In the genomic region with DNA sequence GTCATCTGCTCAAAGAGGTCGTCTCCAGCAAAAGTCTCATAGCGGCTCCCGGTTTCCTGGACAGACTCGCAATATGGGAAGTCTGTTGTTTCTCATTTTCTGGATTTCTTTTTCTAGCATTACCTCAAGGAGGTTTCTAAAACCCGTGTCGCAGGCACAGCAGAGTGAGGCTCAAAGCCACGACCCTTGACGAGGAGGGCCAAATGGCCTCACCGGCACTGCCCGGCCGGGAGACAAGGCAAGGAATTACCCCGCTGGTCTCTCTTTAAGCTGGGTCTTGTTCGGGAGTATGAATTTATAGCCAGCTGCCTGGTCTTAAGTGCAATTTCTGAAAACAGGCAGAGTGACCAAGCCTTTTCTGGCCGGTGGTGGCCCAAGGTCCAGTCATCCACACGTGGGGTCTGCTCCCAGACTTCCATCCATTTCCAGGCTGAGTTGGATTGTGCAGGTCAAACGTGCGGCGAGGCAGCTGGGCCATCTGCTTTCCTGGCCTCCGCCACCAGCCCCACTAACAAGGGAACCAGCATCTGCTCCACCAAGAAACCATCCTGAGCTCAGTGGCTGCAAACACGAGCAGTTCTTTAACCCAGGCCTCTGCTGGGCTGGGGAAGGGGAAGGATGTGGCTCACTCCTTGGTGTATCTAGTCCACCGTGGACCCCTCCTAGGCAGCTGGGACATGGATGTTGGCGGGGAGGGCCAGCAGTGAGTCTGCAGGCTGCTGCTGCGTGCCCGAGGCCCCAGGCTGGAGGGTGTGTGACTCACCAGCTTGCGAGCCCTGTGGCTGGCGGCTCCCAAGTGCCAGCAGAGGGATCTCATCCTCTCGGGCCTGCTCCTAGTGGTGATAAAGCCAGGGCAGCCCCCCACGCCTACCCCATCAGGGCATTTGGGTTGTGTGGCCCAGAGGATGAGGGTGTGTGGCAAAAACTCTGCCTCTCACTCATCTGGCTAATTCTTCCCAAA, we compare ENCODE assay signal across 11 cellular contexts. TPM values are rescaled to one million over a fixed set of nuclear protein-coding genes. Genes with fewer than 3 reads are reported as not detected.
DNase-seq lines count a peak whose midpoint lies in the region; ATAC-seq and TF ChIP-seq lines count a peak whose summit lies in the region.
"Had no signal": no experiment of that assay in that cellular context is flagged by ENCODE, and none has a peak within 500 bp of the region (broad histone marks: within the 10 kb centered on the region; RNA-seq: fewer than 3 reads in every experiment).

No MANE protein-coding gene starts in this region.

- ATAC-seq in GM19467 (IDR thresholded peaks at IDR 0.05; ENCODE audit: unreplicated experiment): no peak
- ATAC-seq: activated CD8-positive, alpha-beta T cell treated with anti-CD3 and anti-CD28 coated beads, Interleukin-2, amount 10 ng/mL, durations not matched to agents 7 days and 5 days had no signal

- no peaks in the 10 kb centered on the region for H3K27me3 ChIP-seq in BJ (ENCODE audit: control insufficient read depth, insufficient read depth, low read length)

- H3K36me3 ChIP-seq in BJ (ENCODE audit: control insufficient read depth, insufficient read depth, low read length) (no peaks in the 10 kb centered on the region), mesodermal cell (ENCODE audit: control insufficient read depth, insufficient read depth, low read length) (no peaks in the 10 kb centered on the region)

- TF ChIP-seq CTCF in BJ (IDR thresholded peaks at IDR 0.05; ENCODE audit: insufficient read depth, low read depth, low read length): peak; percentile 46
- TF ChIP-seq CTCF in astrocyte of the spinal cord (IDR thresholded peaks at IDR 0.05; ENCODE audit: low read depth, low read length): peak; percentile 46

- no peak overlapping the region for H3K4me3 ChIP-seq in BJ (ENCODE audit: low read depth, low read length)
- no peak overlapping the region for H3K4me3 ChIP-seq in astrocyte of the spinal cord (ENCODE audit: low read depth, low read length)
- no peak overlapping the region for H3K4me3 ChIP-seq in mesodermal cell (ENCODE audit: extremely low read depth, insufficient read depth, low read length, poor library complexity, severe bottlenecking)
- H3K4me3 ChIP-seq: PC-9 had no signal

- CTCF ChIA-PET in BJ (lab: Yijun Ruan, JAX): interaction anchor here (0.6 to 1.0 kb wide), 3 partner anchors 14 to 34 kb away, joined by 3 read pairs; no protein-coding TSS in a partner anchor

- DNase-seq in BJ (ENCODE audit: low read depth) (no peak), MV-4-11 (lab: John Stamatoyannopoulos, UW) (peak; percentile 70), astrocyte of the spinal cord (ENCODE audit: low read depth, low spot score) (peak; percentile 71), SIG-M5 treated with dmso at 0.1 percent for 504 hours (lab: John Stamatoyannopoulos, UW; ENCODE audit: unreplicated experiment) (no peak), GOT3 (lab: John Stamatoyannopoulos, UW) (no peak)
- DNase-seq in effector CD4-positive, alpha-beta T cell: no peak
- DNase-seq: activated CD8-positive, alpha-beta T cell treated with anti-CD3 and anti-CD28 coated beads, Interleukin-2, amount 10 ng/mL, durations not matched to agents 7 days and 5 days; cerebellar nuclear complex had no signal

- H3K9me3 ChIP-seq in mesodermal cell (ENCODE audit: control insufficient read depth, low read length): no peaks in the 10 kb centered on the region

- H3K4me1 ChIP-seq in mesodermal cell (ENCODE audit: control insufficient read depth, insufficient read depth, low read length, poor library complexity, severe bottlenecking): peaks cover 25% of the 10 kb centered on the region

- POLR2A ChIA-PET in BJ (lab: Charles Lee): interaction anchor here (0.6 kb wide), 2 partner anchors 16 to 414 kb away, joined by 3 read pairs; no protein-coding TSS in a partner anchor

- 89 to 93% methylated on average over 20 to 23 of the region's 28 CpGs for WGBS in mesodermal cell (ENCODE audit: insufficient coverage in 2 of 2), 2 experiments

- in situ Hi-C loops in astrocyte of the spinal cord (cut with HindIII; ENCODE audit: low sequenced_read_pairs): no loop called here

- peak overlapping the region; percentile 45 for H3K27ac ChIP-seq in mesodermal cell (ENCODE audit: low read depth, low read length, severe bottlenecking)
- H3K27ac ChIP-seq: PC-9 had no signal

RNA-seq across cellular contexts. Expression of a gene that starts 55.6 kb away (rescaled TPM):
- polyA plus RNA-seq in BJ (2011; rRNA removed): 170 and 251 TPM in 2 replicates
- 213 and 249 TPM in 2 replicates for polyA minus RNA-seq in BJ (2011; rRNA and poly(A)+ RNA removed)
- 366 TPM for polyA plus RNA-seq in mesodermal cell (2013, experiment 1 of 2)
- polyA plus RNA-seq in mesodermal cell (2013, experiment 2 of 2): 331 TPM

Comparison
In these comparisons a context has a peak if more than half of its experiments do, and no peak if none do; other contexts are left out.
1. DNase-seq: peak in MV-4-11 (single experiment) and astrocyte of the spinal cord (single experiment); none in BJ (single experiment), SIG-M5 treated with dmso at 0.1 percent for 504 hours (single experiment), GOT3 (single experiment) and effector CD4-positive, alpha-beta T cell (single experiment).